ENCODE assay signal across 17 cellular contexts in the genomic region with DNA sequence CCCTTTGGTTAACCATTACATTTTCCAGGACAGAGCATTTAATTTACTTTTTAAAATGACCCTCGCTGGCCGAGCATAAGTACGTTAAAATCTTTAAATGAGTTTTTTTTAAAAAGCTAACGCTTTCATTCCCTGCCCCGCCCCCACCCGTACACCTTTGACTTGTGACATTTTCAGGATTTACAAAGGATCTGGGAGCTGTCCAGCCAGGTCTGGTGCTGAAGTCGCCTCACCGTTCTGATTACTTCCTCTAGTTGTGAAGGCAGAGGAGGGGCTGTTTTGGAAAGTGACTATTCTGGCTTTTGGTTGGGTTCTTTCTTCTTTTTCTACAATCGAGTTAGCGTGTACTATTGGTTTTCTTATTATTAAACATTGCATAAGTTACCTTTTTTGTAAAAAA. TPM values are rescaled to one million over a fixed set of nuclear protein-coding genes. Genes with fewer than 3 reads are reported as not detected.
DNase-seq lines count a peak whose midpoint lies in the region; ATAC-seq and TF ChIP-seq lines count a peak whose summit lies in the region.
"Had no signal": no experiment of that assay in that cellular context is flagged by ENCODE, and none has a peak within 500 bp of the region (broad histone marks: within the 10 kb centered on the region; RNA-seq: fewer than 3 reads in every experiment).

No MANE protein-coding gene starts in this region.

- CTCF ChIA-PET in A673 (lab: Charles Lee), result no interaction called here
- CTCF ChIA-PET in HCT116 (lab: Charles Lee), result no interaction called here

- no peak overlapping the region for H3K9ac ChIP-seq in HCT116 (ENCODE audit: low read length)
- H3K9ac ChIP-seq: BLaER1 had no signal

- H3K4me1 ChIP-seq in A673 (ENCODE audit: insufficient read depth, low read length, poor library complexity, severe bottlenecking) (peaks cover 4% of the 10 kb centered on the region), HCT116 (ENCODE audit: control insufficient read depth in 1 of 2, insufficient read depth in 2 of 2, low read length in 2 of 2) (no peaks in the 10 kb centered on the region), upper lobe of left lung (peaks cover 0 to 19% (median 8%) of the 10 kb centered on the region in 4 donors)
- H3K4me1 ChIP-seq: BLaER1 had no signal

- POLR2A ChIA-PET in A673 (lab: Charles Lee; ENCODE audit: low non-redundant PET) (no interaction called here), HCT116 (lab: Charles Lee) (no interaction called here)

- H3K4me3 ChIP-seq in A673 (ENCODE audit: low read depth, low read length, poor library complexity, severe bottlenecking) (no peak overlapping the region), HCT116 (replicated peaks in 1 of 2; ENCODE audit: low read depth in 1 of 2, low read length in 2 of 2) (no peak overlapping the region), upper lobe of left lung (no peak overlapping the region)
- H3K4me3 ChIP-seq: BLaER1, tibial nerve had no signal

- no peak overlapping the region for H2AFZ ChIP-seq in HCT116 (ENCODE audit: low read depth, low read length, poor library complexity, severe bottlenecking)

- H3K27ac ChIP-seq in A673 (ENCODE audit: low read depth, low read length, poor library complexity, severe bottlenecking) (no peak overlapping the region), HCT116 (ENCODE audit: low read depth, low read length) (no peak overlapping the region), upper lobe of left lung (no peak overlapping the region)
- H3K27ac ChIP-seq: BLaER1, tibial nerve had no signal

- WGBS in upper lobe of left lung, 2 donors, result 6 to 11% methylated on average over 10 of the region's 10 CpGs

- no peaks in the 10 kb centered on the region for H3K9me2 ChIP-seq in HCT116 (ENCODE audit: insufficient read depth)

- no peak for TF ChIP-seq CTCF in A673 (conservative IDR thresholded peaks at IDR 0.05; ENCODE audit: low read depth, low read length)
- no peak for TF ChIP-seq CTCF in HCT116 (IDR thresholded peaks at IDR 0.05 in 2 of 3, conservative IDR thresholded peaks at IDR 0.05 in 1 of 3; ENCODE audit: borderline replicate concordance in 1 of 3, insufficient read depth in 1 of 3, low read depth in 2 of 3, low read length in 2 of 3)
- no peak for TF ChIP-seq CTCF in upper lobe of left lung (IDR thresholded peaks at IDR 0.05)

- no peak for ATAC-seq in HCT116
- ATAC-seq in GM18505 (IDR thresholded peaks at IDR 0.05; ENCODE audit: unreplicated experiment), result no peak
- ATAC-seq in upper lobe of left lung (ENCODE audit: low FRiP score in 2 of 2), result no peak
- ATAC-seq: sciatic nerve had no signal

- BruUV-seq in A673 (replicated peaks; lab: Mats Ljungman, UMichigan) (no TSS peak), HCT116 (replicated peaks; lab: Mats Ljungman, UMichigan) (no TSS peak)

- TF ChIP-seq RAD21 in HCT116 (IDR thresholded peaks at IDR 0.05; ENCODE audit: low read depth), result no peak

- H3K4me2 ChIP-seq in HCT116 (ENCODE audit: low read length), result no peak overlapping the region
- H3K4me2 ChIP-seq: BLaER1 had no signal

- H3K9me3 ChIP-seq in A673 (ENCODE audit: low read depth, low read length, poor library complexity, severe bottlenecking) (no peaks in the 10 kb centered on the region), HCT116 (ENCODE audit: control insufficient read depth in 1 of 2, insufficient read depth in 1 of 2, low read depth in 1 of 2, low read length in 2 of 2) (no peaks in the 10 kb centered on the region), upper lobe of left lung (no peaks in the 10 kb centered on the region)
- H3K9me3 ChIP-seq: tibial nerve had no signal

- intact Hi-C loops in A673 (cut with micrococcal nuclease; ENCODE audit: unreplicated experiment), result no loop called here
- intact Hi-C loops in HCT116 (cut with micrococcal nuclease), result no loop called here

- no peak for TF ChIP-seq EP300 in upper lobe of left lung (IDR thresholded peaks at IDR 0.05)

- DNase-seq in A673 (ENCODE audit: low spot score) (peak; percentile 29), HCT116 (ENCODE audit: low read depth, low spot score) (no peak), left kidney (ENCODE audit: low read depth, low spot score) (peak; percentile 88), upper lobe of left lung (no peak), SKM-1 (lab: John Stamatoyannopoulos, UW; ENCODE audit: unreplicated experiment) (no peak), SIG-M5 (lab: John Stamatoyannopoulos, UW) (no peak)
- peak; percentile 11 to 20 for DNase-seq in activated CD4-positive, alpha-beta T cell treated with anti-CD3 and anti-CD28 coated beads, Interleukin-2, amount 50 U/mL, for 48 hours
- DNase-seq: NCI-H446, SHP77 treated with DMSO at 0.1 percent for 48 hours had no signal

- H4K20me1 ChIP-seq in HCT116 (ENCODE audit: insufficient read depth), result no peaks in the 10 kb centered on the region
- H4K20me1 ChIP-seq: BLaER1 had no signal

- H3K36me3 ChIP-seq in A673 (ENCODE audit: insufficient read depth, low read length, poor library complexity, severe bottlenecking), result no peaks in the 10 kb centered on the region
- H3K36me3 ChIP-seq in HCT116 (ENCODE audit: control insufficient read depth in 1 of 2, insufficient read depth in 2 of 2, low read length in 2 of 2), result no peaks in the 10 kb centered on the region
- no peaks in the 10 kb centered on the region for H3K36me3 ChIP-seq in upper lobe of left lung
- H3K36me3 ChIP-seq: BLaER1, tibial nerve had no signal

- no peaks in the 10 kb centered on the region for H3K79me2 ChIP-seq in HCT116 (ENCODE audit: insufficient read depth, low read length)

- RAD21 ChIA-PET in HCT116 (lab: Charles Lee; ENCODE audit: low non-redundant PET in 1 of 2, low total read pairs in 2 of 2, uncharacterized antibody in 2 of 2, unreplicated experiment in 2 of 2), result no interaction called here

- H3K27me3 ChIP-seq in A673 (replicated peaks; ENCODE audit: insufficient read depth, low read depth, low read length, poor library complexity), result peaks cover 62% of the 10 kb centered on the region
- H3K27me3 ChIP-seq in HCT116 (ENCODE audit: insufficient read depth, low read length), result no peaks in the 10 kb centered on the region
- H3K27me3 ChIP-seq in upper lobe of left lung, result peaks cover 0 to 22% (median 9%) of the 10 kb centered on the region in 4 donors
- H3K27me3 ChIP-seq: BLaER1 had no signal

- TF ChIP-seq POLR2A in HCT116 (IDR thresholded peaks at IDR 0.05; ENCODE audit: borderline replicate concordance, extremely low read depth, insufficient read depth, insufficient read length) (no peak), GM18505 (IDR thresholded peaks at IDR 0.05; ENCODE audit: borderline replicate concordance, extremely low read depth, insufficient read depth, insufficient read length) (no peak), upper lobe of left lung (IDR thresholded peaks at IDR 0.05) (no peak)

TF ChIP-seq in HCT116, 20 proteins besides CTCF, POLR2A, EP300 and RAD21:
- TF ChIP-seq TCF7L2 (IDR thresholded peaks at IDR 0.05; ENCODE audit: borderline replicate concordance, extremely low read depth, insufficient read depth, insufficient read length) (peak; percentile 90), ELF1 (IDR thresholded peaks at IDR 0.05; ENCODE audit: borderline replicate concordance, low read depth) (no peak), YY1 (IDR thresholded peaks at IDR 0.05; ENCODE audit: extremely low read depth, insufficient replicate concordance, low read depth, low read length) (no peak), CEBPB (IDR thresholded peaks at IDR 0.05; ENCODE audit: low read depth) (no peak), POLR2AphosphoS5 (IDR thresholded peaks at IDR 0.05; ENCODE audit: low read depth, low read length) (no peak), SRF (IDR thresholded peaks at IDR 0.05; ENCODE audit: low read depth) (no peak), CBX3 (IDR thresholded peaks at IDR 0.05; ENCODE audit: low read depth) (no peak)
- TF ChIP-seq, protein P1, sequence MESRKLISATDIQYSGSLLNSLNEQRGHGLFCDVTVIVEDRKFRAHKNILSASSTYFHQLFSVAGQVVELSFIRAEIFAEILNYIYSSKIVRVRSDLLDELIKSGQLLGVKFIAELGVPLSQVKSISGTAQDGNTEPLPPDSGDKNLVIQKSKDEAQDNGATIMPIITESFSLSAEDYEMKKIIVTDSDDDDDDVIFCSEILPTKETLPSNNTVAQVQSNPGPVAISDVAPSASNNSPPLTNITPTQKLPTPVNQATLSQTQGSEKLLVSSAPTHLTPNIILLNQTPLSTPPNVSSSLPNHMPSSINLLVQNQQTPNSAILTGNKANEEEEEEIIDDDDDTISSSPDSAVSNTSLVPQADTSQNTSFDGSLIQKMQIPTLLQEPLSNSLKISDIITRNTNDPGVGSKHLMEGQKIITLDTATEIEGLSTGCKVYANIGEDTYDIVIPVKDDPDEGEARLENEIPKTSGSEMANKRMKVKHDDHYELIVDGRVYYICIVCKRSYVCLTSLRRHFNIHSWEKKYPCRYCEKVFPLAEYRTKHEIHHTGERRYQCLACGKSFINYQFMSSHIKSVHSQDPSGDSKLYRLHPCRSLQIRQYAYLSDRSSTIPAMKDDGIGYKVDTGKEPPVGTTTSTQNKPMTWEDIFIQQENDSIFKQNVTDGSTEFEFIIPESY (IDR thresholded peaks at IDR 0.05; ENCODE audit: extremely low read depth, insufficient replicate concordance, low read length), result no peak
- TF ChIP-seq, protein P2, sequence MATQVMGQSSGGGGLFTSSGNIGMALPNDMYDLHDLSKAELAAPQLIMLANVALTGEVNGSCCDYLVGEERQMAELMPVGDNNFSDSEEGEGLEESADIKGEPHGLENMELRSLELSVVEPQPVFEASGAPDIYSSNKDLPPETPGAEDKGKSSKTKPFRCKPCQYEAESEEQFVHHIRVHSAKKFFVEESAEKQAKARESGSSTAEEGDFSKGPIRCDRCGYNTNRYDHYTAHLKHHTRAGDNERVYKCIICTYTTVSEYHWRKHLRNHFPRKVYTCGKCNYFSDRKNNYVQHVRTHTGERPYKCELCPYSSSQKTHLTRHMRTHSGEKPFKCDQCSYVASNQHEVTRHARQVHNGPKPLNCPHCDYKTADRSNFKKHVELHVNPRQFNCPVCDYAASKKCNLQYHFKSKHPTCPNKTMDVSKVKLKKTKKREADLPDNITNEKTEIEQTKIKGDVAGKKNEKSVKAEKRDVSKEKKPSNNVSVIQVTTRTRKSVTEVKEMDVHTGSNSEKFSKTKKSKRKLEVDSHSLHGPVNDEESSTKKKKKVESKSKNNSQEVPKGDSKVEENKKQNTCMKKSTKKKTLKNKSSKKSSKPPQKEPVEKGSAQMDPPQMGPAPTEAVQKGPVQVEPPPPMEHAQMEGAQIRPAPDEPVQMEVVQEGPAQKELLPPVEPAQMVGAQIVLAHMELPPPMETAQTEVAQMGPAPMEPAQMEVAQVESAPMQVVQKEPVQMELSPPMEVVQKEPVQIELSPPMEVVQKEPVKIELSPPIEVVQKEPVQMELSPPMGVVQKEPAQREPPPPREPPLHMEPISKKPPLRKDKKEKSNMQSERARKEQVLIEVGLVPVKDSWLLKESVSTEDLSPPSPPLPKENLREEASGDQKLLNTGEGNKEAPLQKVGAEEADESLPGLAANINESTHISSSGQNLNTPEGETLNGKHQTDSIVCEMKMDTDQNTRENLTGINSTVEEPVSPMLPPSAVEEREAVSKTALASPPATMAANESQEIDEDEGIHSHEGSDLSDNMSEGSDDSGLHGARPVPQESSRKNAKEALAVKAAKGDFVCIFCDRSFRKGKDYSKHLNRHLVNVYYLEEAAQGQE (IDR thresholded peaks at IDR 0.05; ENCODE audit: low read depth), result peak; percentile 92
TF ChIP-seq in HCT116: peak in this region for 2.

RNA-seq across cellular contexts. Expression of a gene that starts 2.9 kb away (rescaled TPM):
- total RNA-seq in A673 (2021), result not detected in 2 replicates
- total RNA-seq in HCT116 (2021; ENCODE audit: unreplicated experiment), result 0.05 TPM
- polyA plus RNA-seq in HCT116 (2012), result not detected in 2 replicates
- under 1 TPM in 2 of 6 donors, not detected in 4; 0.11 to 0.13 TPM for total RNA-seq in upper lobe of left lung
- total RNA-seq: dermis microvascular lymphatic vessel endothelial cell, H4, lung microvascular endothelial cell had no signal
- polyA plus RNA-seq: IgD-negative memory B cell had no signal

Comparison
In these comparisons a context has a peak if more than half of its experiments do, and no peak if none do; other contexts are left out.
1. DNase-seq: peak in A673 (single experiment), activated CD4-positive, alpha-beta T cell treated with anti-CD3 and anti-CD28 coated beads, Interleukin-2, amount 50 U/mL, for 48 hours (2 of 2) and left kidney (single experiment); none in HCT116 (single experiment), upper lobe of left lung (0 of 2), SKM-1 (single experiment) and SIG-M5 (single experiment).